5 cellular contexts compared by ENCODE assay signal in the genomic region with DNA sequence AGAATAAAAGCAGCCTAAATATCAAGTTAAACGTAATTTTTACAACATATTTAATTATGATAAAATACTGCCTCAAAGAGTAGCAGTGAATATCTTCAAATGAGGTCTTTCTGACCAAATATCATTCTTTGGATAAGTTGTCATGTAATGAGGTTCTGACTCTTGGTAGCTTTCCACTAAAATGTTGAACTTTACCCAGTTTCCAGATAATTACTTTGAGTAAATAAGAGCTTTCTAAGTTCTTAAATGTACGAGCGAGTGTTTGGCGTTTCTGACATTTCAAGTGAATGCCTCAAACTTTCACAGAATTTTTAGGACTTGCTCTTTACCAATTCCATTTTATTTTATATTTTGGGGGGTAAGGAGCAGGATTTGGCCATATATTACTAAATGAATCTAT.
"Had no signal": no experiment of that assay in that cellular context is flagged by ENCODE, and none has a peak within 500 bp of the region (broad histone marks: within the 10 kb centered on the region; RNA-seq: fewer than 3 reads in every experiment).

No MANE protein-coding gene starts in this region.

- DNase-seq: IMR-90, KBM-7, KG1 had no signal

- H3K4me3 ChIP-seq: K562 had no signal

- ATAC-seq: K562 had no signal

- FAIRE-seq: K562 had no signal

- H3K27ac ChIP-seq: HL-60 had no signal
